26 cellular contexts compared by ENCODE assay signal in genomic region chr15:38163651-38164050, GRCh38.
DNase-seq lines count a peak whose midpoint lies in the region; ATAC-seq and TF ChIP-seq lines count a peak whose summit lies in the region.
"Had no signal": no experiment of that assay in that cellular context is flagged by ENCODE, and none has a peak within 500 bp of the region (broad histone marks: within the 10 kb centered on the region; RNA-seq: fewer than 3 reads in every experiment).

No MANE protein-coding gene starts in this region.

- intact Hi-C loops in MCF 10A (cut with micrococcal nuclease), result no loop called here

- H3K27me3 ChIP-seq in KMS-11 (ENCODE audit: insufficient read depth, low read depth), result no peaks in the 10 kb centered on the region
- no peaks in the 10 kb centered on the region for H3K27me3 ChIP-seq in hepatocyte

- H2AFZ ChIP-seq in KMS-11 (ENCODE audit: low read depth), result peak overlapping the region; percentile 57; the same call in 1 of the 2 replicates
- H2AFZ ChIP-seq in hepatocyte, result peak overlapping the region; percentile 4

- DNase-seq in DMS53 treated with DMSO at 0.1 percent for 48 hours (lab: John Stamatoyannopoulos, UW; ENCODE audit: unreplicated experiment) (peak; percentile 53), hepatocyte (ENCODE audit: low spot score) (peak; percentile 20), progenitor cell of endocrine pancreas (ENCODE audit: low spot score, unreplicated experiment) (no peak), NCI-H1436 (lab: John Stamatoyannopoulos, UW) (no peak), MCF 10A (ENCODE audit: unreplicated experiment) (no peak), T-cell (no peak)
- DNase-seq: activated CD4-positive, alpha-beta memory T cell treated with anti-CD3 and anti-CD28 coated beads for 36 hours; activated CD4-positive, CD25-positive, alpha-beta regulatory T cell treated with anti-CD3 and anti-CD28 coated beads, Interleukin-2, amount 50 U/mL, for 72 hours; activated naive CD4-positive, alpha-beta T cell; activated naive CD8-positive, alpha-beta T cell treated with anti-CD3 and anti-CD28 coated beads, Interleukin-2, amount 50 U/mL, for 24 hours; activated T-cell treated with anti-CD3 and anti-CD28 coated beads, Interleukin-2, amount 50 U/mL, for 72 hours; caudate nucleus; DND-41; GF-D8; islet precursor cell; left ventricle myocardium superior; naive B cell; NCI-H1048; NCI-H187 treated with DMSO at 0.1 percent for 48 hours; NCI-H524 treated with DMSO at 0.1 percent for 48 hours; PC-3; stimulated activated naive CD4-positive, alpha-beta T cell; T-helper 2 cell had no signal

- H3K4me3 ChIP-seq in KMS-11 (IDR thresholded peaks at IDR 0.05; ENCODE audit: insufficient read depth, low read depth, low read length) (no peak overlapping the region), hepatocyte (no peak overlapping the region)

- no peaks in the 10 kb centered on the region for H3K9me3 ChIP-seq in hepatocyte (ENCODE audit: low read depth)

- H3K9ac ChIP-seq in KMS-11, result no peak overlapping the region

- H3K4me3 Mint-ChIP-seq in progenitor cell of endocrine pancreas (ENCODE audit: low read depth), result peak overlapping the region; percentile 11
- no peak overlapping the region for H3K4me3 Mint-ChIP-seq in MCF 10A (ENCODE audit: unreplicated experiment)
- no peak overlapping the region for H3K4me3 Mint-ChIP-seq in T-cell
- H3K4me3 Mint-ChIP-seq: activated CD4-positive, alpha-beta memory T cell treated with anti-CD3 and anti-CD28 coated beads for 36 hours; activated naive CD8-positive, alpha-beta T cell treated with anti-CD3 and anti-CD28 coated beads, Interleukin-2, amount 50 U/mL, for 24 hours; activated T-cell treated with anti-CD3 and anti-CD28 coated beads, Interleukin-2, amount 50 U/mL, for 72 hours; naive B cell had no signal

- peak overlapping the region; percentile 36; the same call in 1 of the 2 replicates for H3K27ac ChIP-seq in KMS-11
- H3K27ac ChIP-seq in hepatocyte, result peak overlapping the region; percentile 79

- H3K9me3 Mint-ChIP-seq in progenitor cell of endocrine pancreas (ENCODE audit: low read depth) (no peaks in the 10 kb centered on the region), MCF 10A (ENCODE audit: unreplicated experiment) (no peaks in the 10 kb centered on the region), T-cell (no peaks in the 10 kb centered on the region)
- H3K9me3 Mint-ChIP-seq: activated CD4-positive, alpha-beta memory T cell treated with anti-CD3 and anti-CD28 coated beads for 36 hours; activated naive CD8-positive, alpha-beta T cell treated with anti-CD3 and anti-CD28 coated beads, Interleukin-2, amount 50 U/mL, for 24 hours; activated T-cell treated with anti-CD3 and anti-CD28 coated beads, Interleukin-2, amount 50 U/mL, for 72 hours had no signal

- H3K4me2 ChIP-seq in KMS-11, result peak overlapping the region; percentile 44
- peak overlapping the region; percentile 40 for H3K4me2 ChIP-seq in hepatocyte

- POLR2A ChIA-PET in MCF 10A (lab: Yijun Ruan, JAX), result interaction anchor here (1.1 kb wide), 1 partner anchor 90 kb away, joined by 5 read pairs; no protein-coding TSS in a partner anchor
- POLR2A ChIA-PET in T-cell (lab: Charles Lee), result no interaction called here

- H4K20me1 ChIP-seq in KMS-11 (ENCODE audit: insufficient read depth) (no peaks in the 10 kb centered on the region), hepatocyte (ENCODE audit: insufficient read depth, poor library complexity, severe bottlenecking) (no peaks in the 10 kb centered on the region)

- H3K9me2 ChIP-seq in hepatocyte (replicated peaks; ENCODE audit: insufficient read depth), result no peaks in the 10 kb centered on the region

- no peaks in the 10 kb centered on the region for H3K27me3 Mint-ChIP-seq in progenitor cell of endocrine pancreas
- no peaks in the 10 kb centered on the region for H3K27me3 Mint-ChIP-seq in MCF 10A (ENCODE audit: insufficient read depth, unreplicated experiment)
- peaks cover 16 to 32% of the 10 kb centered on the region in 2 donors for H3K27me3 Mint-ChIP-seq in T-cell

- H3K36me3 Mint-ChIP-seq in progenitor cell of endocrine pancreas (ENCODE audit: insufficient read depth), result no peaks in the 10 kb centered on the region
- H3K36me3 Mint-ChIP-seq in MCF 10A (ENCODE audit: insufficient read depth, unreplicated experiment), result no peaks in the 10 kb centered on the region
- H3K36me3 Mint-ChIP-seq in T-cell, result no peaks in the 10 kb centered on the region
- H3K36me3 Mint-ChIP-seq: activated CD4-positive, alpha-beta memory T cell treated with anti-CD3 and anti-CD28 coated beads for 36 hours; CD14-positive monocyte; naive B cell had no signal

- no peaks in the 10 kb centered on the region for H3K79me2 ChIP-seq in KMS-11 (ENCODE audit: insufficient read depth, low read depth)
- H3K79me2 ChIP-seq in hepatocyte, result no peaks in the 10 kb centered on the region

- BruUV-seq in MCF 10A (replicated peaks; lab: Mats Ljungman, UMichigan), result no TSS peak

- ATAC-seq in GM21367 (IDR thresholded peaks at IDR 0.05; ENCODE audit: unreplicated experiment), result no peak
- no peak for ATAC-seq in T-cell (replicated peaks in 1 of 4)
- ATAC-seq: activated naive CD8-positive, alpha-beta T cell treated with anti-CD3 and anti-CD28 coated beads, Interleukin-2, amount 50 U/mL, for 24 hours; activated T-cell treated with anti-CD3 and anti-CD28 coated beads, Interleukin-2, amount 50 U/mL, for 72 hours; left ventricle myocardium superior; PC-3 had no signal

- CTCF ChIA-PET in MCF 10A (lab: Yijun Ruan, JAX) (interaction anchor here (0.6 to 1.3 kb wide), 2 partner anchors 9 to 277 kb away, joined by 3 to 4 read pairs; no protein-coding TSS in a partner anchor), T-cell (lab: Charles Lee) (no interaction called here)

- peaks cover 32% of the 10 kb centered on the region for H3K4me1 Mint-ChIP-seq in progenitor cell of endocrine pancreas (ENCODE audit: low read depth)
- no peaks in the 10 kb centered on the region for H3K4me1 Mint-ChIP-seq in MCF 10A (ENCODE audit: insufficient read depth, unreplicated experiment)
- H3K4me1 Mint-ChIP-seq in T-cell, result no peaks in the 10 kb centered on the region
- H3K4me1 Mint-ChIP-seq: activated naive CD8-positive, alpha-beta T cell treated with anti-CD3 and anti-CD28 coated beads, Interleukin-2, amount 50 U/mL, for 24 hours; CD14-positive monocyte; naive B cell had no signal

- H3K36me3 ChIP-seq in KMS-11 (ENCODE audit: insufficient read depth), result no peaks in the 10 kb centered on the region
- no peaks in the 10 kb centered on the region for H3K36me3 ChIP-seq in hepatocyte (replicated peaks; ENCODE audit: insufficient read depth, low read depth)

- H3K27ac Mint-ChIP-seq in progenitor cell of endocrine pancreas, result peak overlapping the region; percentile 94
- no peak overlapping the region for H3K27ac Mint-ChIP-seq in MCF 10A (ENCODE audit: low read depth, unreplicated experiment)
- H3K27ac Mint-ChIP-seq in T-cell, result no peak overlapping the region
- H3K27ac Mint-ChIP-seq: activated CD4-positive, alpha-beta memory T cell treated with anti-CD3 and anti-CD28 coated beads for 36 hours; activated naive CD8-positive, alpha-beta T cell treated with anti-CD3 and anti-CD28 coated beads, Interleukin-2, amount 50 U/mL, for 24 hours; activated T-cell treated with anti-CD3 and anti-CD28 coated beads, Interleukin-2, amount 50 U/mL, for 72 hours; CD14-positive monocyte had no signal

- TF ChIP-seq CTCF in KMS-11 (conservative IDR thresholded peaks at IDR 0.05; ENCODE audit: low read depth, low read length), result no peak
- TF ChIP-seq CTCF in hepatocyte (IDR thresholded peaks at IDR 0.05; ENCODE audit: poor library complexity), result no peak
- TF ChIP-seq CTCF in progenitor cell of endocrine pancreas (IDR thresholded peaks at IDR 0.05; ENCODE audit: unreplicated experiment), result no peak
- TF ChIP-seq CTCF in MCF 10A (IDR thresholded peaks at IDR 0.05; ENCODE audit: unreplicated experiment), result no peak

- H3K4me1 ChIP-seq in KMS-11 (ENCODE audit: low read depth, poor library complexity, severe bottlenecking) (peaks cover 34% of the 10 kb centered on the region), hepatocyte (ENCODE audit: insufficient read depth) (peaks cover 23% of the 10 kb centered on the region)

Comparison
In these comparisons a context has a peak if more than half of its experiments do, and no peak if none do; other contexts are left out.
1. DNase-seq: peak in DMS53 treated with DMSO at 0.1 percent for 48 hours (single experiment) and hepatocyte (single experiment); none in progenitor cell of endocrine pancreas (single experiment), NCI-H1436 (single experiment), MCF 10A (single experiment) and T-cell (0 of 34).